ENCODE assay signal across 9 cellular contexts in the genomic region with DNA sequence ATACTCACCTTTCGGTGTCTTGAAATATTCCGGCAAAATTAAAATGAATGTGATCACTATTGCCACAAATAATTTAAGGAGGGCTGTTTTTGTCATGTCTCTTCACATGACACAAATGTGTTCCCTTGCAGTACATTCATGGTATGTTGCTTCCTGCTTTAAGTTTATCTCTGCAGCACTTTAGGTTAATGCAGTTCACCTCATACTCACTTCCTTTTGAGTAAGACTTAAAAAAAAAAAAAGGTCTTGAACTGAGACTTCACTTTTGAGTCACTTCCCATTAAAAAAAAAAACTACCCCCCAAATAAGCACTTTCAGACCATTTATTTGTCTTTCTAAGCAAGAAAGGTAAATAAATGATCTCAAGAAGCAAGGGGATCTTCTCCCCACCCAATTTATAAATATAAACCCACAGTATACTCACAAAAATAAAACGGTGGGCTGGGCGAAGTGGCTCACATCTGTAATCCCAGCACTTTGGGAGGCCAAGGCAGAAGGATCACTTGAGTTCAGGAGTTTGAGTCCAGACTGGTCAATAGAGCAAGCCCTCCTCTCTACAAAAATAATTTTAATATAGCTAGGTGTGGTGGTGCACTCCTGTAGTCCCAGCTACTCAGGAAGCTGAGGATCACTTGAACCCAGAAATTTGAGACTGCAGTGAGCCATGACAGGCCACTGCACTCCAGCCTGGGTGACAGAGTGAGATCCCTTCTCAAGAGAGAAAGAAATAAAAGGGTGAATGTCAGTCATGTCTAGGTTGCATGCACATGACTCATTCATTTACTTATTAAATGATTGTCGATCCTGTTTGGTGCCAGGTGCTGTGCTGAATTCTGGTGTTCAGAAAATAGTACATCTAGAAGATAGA. TPM values are rescaled to one million over a fixed set of nuclear protein-coding genes. Genes with fewer than 3 reads are reported as not detected.
DNase-seq lines count a peak whose midpoint lies in the region; ATAC-seq, FAIRE-seq and TF ChIP-seq lines count a peak whose summit lies in the region.
"Had no signal": no experiment of that assay in that cellular context is flagged by ENCODE, and none has a peak within 500 bp of the region (broad histone marks: within the 10 kb centered on the region; RNA-seq: fewer than 3 reads in every experiment).

A gene with protein sequence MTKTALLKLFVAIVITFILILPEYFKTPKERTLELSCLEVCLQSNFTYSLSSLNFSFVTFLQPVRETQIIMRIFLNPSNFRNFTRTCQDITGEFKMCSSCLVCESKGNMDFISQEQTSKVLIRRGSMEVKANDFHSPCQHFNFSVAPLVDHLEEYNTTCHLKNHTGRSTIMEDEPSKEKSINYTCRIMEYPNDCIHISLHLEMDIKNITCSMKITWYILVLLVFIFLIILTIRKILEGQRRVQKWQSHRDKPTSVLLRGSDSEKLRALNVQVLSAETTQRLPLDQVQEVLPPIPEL (minus strand): TSS at position 192 of the 868 bp plus-strand sequence. CDS start 96 bp downstream, at position 96.

- POLR2A ChIA-PET in activated CD8-positive, alpha-beta T cell treated with anti-CD3 and anti-CD28 coated beads for 36 hours (lab: Charles Lee): interaction anchor here (1.2 to 3.4 kb wide), 2 partner anchors 10 to 11 kb away, joined by 3 to 17 read pairs; no protein-coding TSS in a partner anchor

- H3K4ac ChIP-seq in mesenchymal stem cell (ENCODE audit: low read depth in 1 of 2, low read length in 2 of 2): peak within 1 kb of the TSS in 1 of 2 experiments; percentile 54

- peak; percentile 96 for FAIRE-seq in GM12892 (lab: Jason Lieb, UNC)

- TF ChIP-seq CTCF in activated CD8-positive, alpha-beta T cell treated with anti-CD3 and anti-CD28 coated beads for 36 hours (IDR thresholded peaks at IDR 0.05): no peak

- no peak within 1 kb of the TSS for H4K8ac ChIP-seq in mesenchymal stem cell (ENCODE audit: low read length)

- peaks cover 10% of the 10 kb centered on the region for H3K4me1 ChIP-seq in mesenchymal stem cell (ENCODE audit: control insufficient read depth, insufficient read depth, low read depth, low read length)

- ATAC-seq in GM21717 (IDR thresholded peaks at IDR 0.05; ENCODE audit: unreplicated experiment): peak; percentile 60
- peak; percentile 87 for ATAC-seq in activated CD8-positive, alpha-beta T cell treated with anti-CD3 and anti-CD28 coated beads for 36 hours

- DNase-seq in GM12892 (ENCODE audit: insufficient read length) (no peak), KBM-7 (peak; percentile 87), mesenchymal stem cell (peak; percentile 68), amniotic stem cell (lab: John Stamatoyannopoulos, UW) (no peak), NCI-H524 (lab: John Stamatoyannopoulos, UW) (no peak), NCI-H2107 (lab: John Stamatoyannopoulos, UW) (no peak)
- peak; percentile 50 for DNase-seq in activated CD8-positive, alpha-beta T cell treated with anti-CD3 and anti-CD28 coated beads for 36 hours

- H3K9me3 Mint-ChIP-seq in activated CD8-positive, alpha-beta T cell treated with anti-CD3 and anti-CD28 coated beads for 36 hours: no peaks in the 10 kb centered on the region

- WGBS in mesenchymal stem cell: 5% methylated on average over 2 of the region's 5 CpGs

- H3K9ac ChIP-seq in mesenchymal stem cell (ENCODE audit: low read length): no peak within 1 kb of the TSS

- H3K4me3 Mint-ChIP-seq in activated CD8-positive, alpha-beta T cell treated with anti-CD3 and anti-CD28 coated beads for 36 hours: peak within 1 kb of the TSS; percentile 79

- in situ Hi-C loops in KBM-7 (cut with MboI; ENCODE audit: low pct_unique_long_range_greater_than_20kb, low sequenced_read_pairs): no loop called here

- no peak within 1 kb of the TSS for H2AK5ac ChIP-seq in mesenchymal stem cell (ENCODE audit: low read length, severe bottlenecking)

- H3K4me2 ChIP-seq in mesenchymal stem cell (ENCODE audit: low read length, poor library complexity, severe bottlenecking): no peak within 1 kb of the TSS

- H4K91ac ChIP-seq in mesenchymal stem cell (ENCODE audit: low read length): peak within 1 kb of the TSS; percentile 43

- H3K27ac ChIP-seq in mesenchymal stem cell (ENCODE audit: low read length, poor library complexity, severe bottlenecking): peak within 1 kb of the TSS; percentile 72
- H3K27ac ChIP-seq: VCaP had no signal

- H3K36me3 Mint-ChIP-seq in activated CD8-positive, alpha-beta T cell treated with anti-CD3 and anti-CD28 coated beads for 36 hours (ENCODE audit: low read depth): no peaks in the 10 kb centered on the region

- H3K79me1 ChIP-seq in mesenchymal stem cell (replicated peaks; ENCODE audit: low read length, poor library complexity, severe bottlenecking): no peaks in the 10 kb centered on the region

- CTCF ChIA-PET in activated CD8-positive, alpha-beta T cell treated with anti-CD3 and anti-CD28 coated beads for 36 hours (lab: Charles Lee): interaction anchor here (1.2 to 1.3 kb wide), 2 partner anchors 12 to 13 kb away, joined by 3 read pairs; no protein-coding TSS in a partner anchor

- peak; percentile 55 for TF ChIP-seq POLR2A in GM12892 (IDR thresholded peaks at IDR 0.05; ENCODE audit: low read depth, low read length)

- no peak within 1 kb of the TSS for H3K18ac ChIP-seq in mesenchymal stem cell (ENCODE audit: low read depth in 1 of 2, low read length in 2 of 2)

- no peaks in the 10 kb centered on the region for H3K36me3 ChIP-seq in mesenchymal stem cell (ENCODE audit: control insufficient read depth in 1 of 2, insufficient read depth in 2 of 2, low read depth in 1 of 2, low read length in 2 of 2)

- H3K27ac Mint-ChIP-seq in activated CD8-positive, alpha-beta T cell treated with anti-CD3 and anti-CD28 coated beads for 36 hours: peak within 1 kb of the TSS; percentile 92

- H3K14ac ChIP-seq in mesenchymal stem cell (ENCODE audit: low read length in 2 of 2): no peak within 1 kb of the TSS

- peak within 1 kb of the TSS; percentile 1 for H2BK5ac ChIP-seq in mesenchymal stem cell (ENCODE audit: low read depth, low read length, poor library complexity, severe bottlenecking)

- no peak within 1 kb of the TSS for H2BK12ac ChIP-seq in mesenchymal stem cell (ENCODE audit: low read length in 2 of 2)

- no peak within 1 kb of the TSS for H2BK15ac ChIP-seq in mesenchymal stem cell (ENCODE audit: low read depth, poor library complexity, severe bottlenecking)

- peaks cover 54% of the 10 kb centered on the region for H3K4me1 Mint-ChIP-seq in activated CD8-positive, alpha-beta T cell treated with anti-CD3 and anti-CD28 coated beads for 36 hours (ENCODE audit: low read depth)

- H3K23ac ChIP-seq in mesenchymal stem cell (ENCODE audit: low read length in 2 of 2): no peak within 1 kb of the TSS

- H3K27me3 ChIP-seq in mesenchymal stem cell (ENCODE audit: control insufficient read depth in 1 of 2, insufficient read depth in 1 of 2, low read length in 2 of 2): no peaks in the 10 kb centered on the region

- H3K27me3 Mint-ChIP-seq in activated CD8-positive, alpha-beta T cell treated with anti-CD3 and anti-CD28 coated beads for 36 hours: no peaks in the 10 kb centered on the region

- H2AFZ ChIP-seq in mesenchymal stem cell (ENCODE audit: low read depth, low read length): no peak within 1 kb of the TSS

- no peak within 1 kb of the TSS for H3K4me3 ChIP-seq in mesenchymal stem cell (ENCODE audit: insufficient read depth in 1 of 2, low read depth in 1 of 2, low read length in 2 of 2)

- intact Hi-C loops in activated CD8-positive, alpha-beta T cell treated with anti-CD3 and anti-CD28 coated beads for 36 hours (cut with micrococcal nuclease): loop anchor here (10.0 kb wide), 1 partner anchor 48 kb away; no protein-coding TSS in a partner anchor

- H3K9me3 ChIP-seq in mesenchymal stem cell (ENCODE audit: control insufficient read depth, low read length): no peaks in the 10 kb centered on the region

- peak within 1 kb of the TSS; percentile 49 for H2BK120ac ChIP-seq in mesenchymal stem cell (ENCODE audit: low read depth, low read length)

RNA-seq across cellular contexts. Expression of the gene that starts here (rescaled TPM):
- polyA plus RNA-seq in GM12892 (2012; ENCODE audit: missing spikeins): 26.1 TPM
- total RNA-seq in activated CD8-positive, alpha-beta T cell treated with anti-CD3 and anti-CD28 coated beads for 36 hours: 10 to 100 TPM; 11.7 to 12.0 TPM
- 7.1 TPM for polyA plus RNA-seq in mesenchymal stem cell (2013, experiment 1 of 2)
- polyA plus RNA-seq in mesenchymal stem cell (2013, experiment 2 of 2): 7.5 TPM

Comparison
In these comparisons a context has a peak if more than half of its experiments do, and no peak if none do; other contexts are left out.
1. DNase-seq: peak in KBM-7 (single experiment), activated CD8-positive, alpha-beta T cell treated with anti-CD3 and anti-CD28 coated beads for 36 hours (single experiment) and mesenchymal stem cell (single experiment); none in GM12892 (single experiment), amniotic stem cell (single experiment), NCI-H524 (0 of 2) and NCI-H2107 (single experiment).